ENCODE assay signal across 19 cellular contexts in genomic region chr14:95117937-95118726, GRCh38. TPM values are rescaled to one million over a fixed set of nuclear protein-coding genes. Genes with fewer than 3 reads are reported as not detected.
DNase-seq lines count a peak whose midpoint lies in the region; ATAC-seq and TF ChIP-seq lines count a peak whose summit lies in the region.
"Had no signal": no experiment of that assay in that cellular context is flagged by ENCODE, and none has a peak within 500 bp of the region (broad histone marks: within the 10 kb centered on the region; RNA-seq: fewer than 3 reads in every experiment).

No MANE protein-coding gene starts in this region.

- POLR2A ChIA-PET in activated CD8-positive, alpha-beta T cell treated with anti-CD3 and anti-CD28 coated beads for 36 hours (lab: Charles Lee) = no interaction called here
- POLR2A ChIA-PET in activated CD8-positive, alpha-beta T cell treated with anti-CD3 and anti-CD28 coated beads, Interleukin-2, amount 10 ng/mL, durations not matched to agents 7 days and 5 days (lab: Charles Lee) = interaction anchor here (0.7 kb wide), 1 partner anchor 1053 kb away, joined by 3 read pairs; no protein-coding TSS in a partner anchor

- CTCF ChIA-PET in activated CD8-positive, alpha-beta T cell treated with anti-CD3 and anti-CD28 coated beads for 36 hours (lab: Charles Lee) = interaction anchor here (0.8 to 2.6 kb wide), 4 partner anchors 11 to 21 kb away, joined by 3 to 13 read pairs (median 4); no protein-coding TSS in a partner anchor
- CTCF ChIA-PET in activated CD8-positive, alpha-beta T cell treated with anti-CD3 and anti-CD28 coated beads, Interleukin-2, amount 10 ng/mL, durations not matched to agents 7 days and 5 days (lab: Charles Lee) = interaction anchor here (0.6 to 1.3 kb wide), 3 partner anchors 10 to 26 kb away, joined by 3 read pairs; no protein-coding TSS in a partner anchor

- intact Hi-C loops in activated CD8-positive, alpha-beta T cell treated with anti-CD3 and anti-CD28 coated beads for 36 hours (cut with micrococcal nuclease) = no loop called here

- no peak for ATAC-seq in activated CD8-positive, alpha-beta T cell treated with anti-CD3 and anti-CD28 coated beads for 36 hours
- ATAC-seq in activated CD8-positive, alpha-beta T cell treated with anti-CD3 and anti-CD28 coated beads, Interleukin-2, amount 10 ng/mL, durations not matched to agents 7 days and 5 days = no peak
- ATAC-seq in stimulated activated memory B cell treated with anti-CD40 and anti-IgM and Interleukin-4, amounts not matched to agents 10 μg/mL and 1 μg/mL and 100 μg/mL, for 72 hours = no peak
- ATAC-seq in HG02610 (IDR thresholded peaks at IDR 0.05; ENCODE audit: unreplicated experiment) = no peak
- ATAC-seq: stimulated activated naive CD8-positive, alpha-beta T cell treated with anti-CD3 and anti-CD28 coated beads, Interleukin-15, amount 100 ng/mL, for 72 hours had no signal

- H3K36me3 Mint-ChIP-seq in activated CD8-positive, alpha-beta T cell treated with anti-CD3 and anti-CD28 coated beads for 36 hours (ENCODE audit: low read depth) = peaks cover 37% of the 10 kb centered on the region
- peaks cover 42% of the 10 kb centered on the region for H3K36me3 Mint-ChIP-seq in activated CD8-positive, alpha-beta T cell treated with anti-CD3 and anti-CD28 coated beads, Interleukin-2, amount 10 ng/mL, durations not matched to agents 7 days and 5 days (ENCODE audit: low read depth)
- H3K36me3 Mint-ChIP-seq in mesothelial cell of epicardium = peaks cover 39% of the 10 kb centered on the region
- H3K36me3 Mint-ChIP-seq in stimulated activated memory B cell treated with anti-CD40 and anti-IgM and Interleukin-4, amounts not matched to agents 10 μg/mL and 1 μg/mL and 100 μg/mL, for 72 hours = peaks cover 56% of the 10 kb centered on the region

- no peak for TF ChIP-seq CTCF in activated CD8-positive, alpha-beta T cell treated with anti-CD3 and anti-CD28 coated beads for 36 hours (IDR thresholded peaks at IDR 0.05)
- no peak for TF ChIP-seq CTCF in mesothelial cell of epicardium (IDR thresholded peaks at IDR 0.05; ENCODE audit: unreplicated experiment)

- no peak for DNase-seq in activated CD8-positive, alpha-beta T cell treated with anti-CD3 and anti-CD28 coated beads for 36 hours
- no peak for DNase-seq in activated CD8-positive, alpha-beta T cell treated with anti-CD3 and anti-CD28 coated beads, Interleukin-2, amount 10 ng/mL, durations not matched to agents 7 days and 5 days
- no peak for DNase-seq in caudate nucleus (lab: John Stamatoyannopoulos, UW)
- no peak for DNase-seq in mesothelial cell of epicardium (ENCODE audit: low spot score in 2 of 2, unreplicated experiment in 2 of 2)
- DNase-seq in H4 (ENCODE audit: low spot score) = no peak
- no peak for DNase-seq in DMS53 (lab: John Stamatoyannopoulos, UW)
- DNase-seq: 8988T; activated CD4-positive, alpha-beta T cell treated with anti-CD3 and anti-CD28 coated beads, Interleukin-2, amount 10 ng/mL, durations not matched to agents 24 days and 14 days; activated naive CD4-positive, alpha-beta T cell treated with anti-CD3 and anti-CD28 coated beads, Interleukin-2, amount 10 ng/mL, durations not matched to agents 7 days and 5 days; NCI-H524 treated with DMSO at 0.1 percent for 48 hours; Right ventricle myocardium superior; stimulated activated naive CD8-positive, alpha-beta T cell treated with anti-CD3 and anti-CD28 coated beads, Interleukin-15, amount 100 ng/mL, for 72 hours; SW 1271; T-helper 9 cell; tibial artery had no signal

- no peak overlapping the region for H3K4me3 Mint-ChIP-seq in activated CD8-positive, alpha-beta T cell treated with anti-CD3 and anti-CD28 coated beads for 36 hours
- H3K4me3 Mint-ChIP-seq in activated CD8-positive, alpha-beta T cell treated with anti-CD3 and anti-CD28 coated beads, Interleukin-2, amount 10 ng/mL, durations not matched to agents 7 days and 5 days = no peak overlapping the region
- no peak overlapping the region for H3K4me3 Mint-ChIP-seq in mesothelial cell of epicardium
- no peak overlapping the region for H3K4me3 Mint-ChIP-seq in stimulated activated memory B cell treated with anti-CD40 and anti-IgM and Interleukin-4, amounts not matched to agents 10 μg/mL and 1 μg/mL and 100 μg/mL, for 72 hours
- H3K4me3 Mint-ChIP-seq: activated CD4-positive, alpha-beta T cell treated with anti-CD3 and anti-CD28 coated beads, Interleukin-2, amount 10 ng/mL, durations not matched to agents 24 days and 14 days; activated naive CD4-positive, alpha-beta T cell treated with anti-CD3 and anti-CD28 coated beads, Interleukin-2, amount 10 ng/mL, durations not matched to agents 7 days and 5 days; stimulated activated naive CD8-positive, alpha-beta T cell treated with anti-CD3 and anti-CD28 coated beads, Interleukin-15, amount 100 ng/mL, for 72 hours had no signal

- H3K27me3 Mint-ChIP-seq in activated CD8-positive, alpha-beta T cell treated with anti-CD3 and anti-CD28 coated beads for 36 hours = no peaks in the 10 kb centered on the region
- H3K27me3 Mint-ChIP-seq in activated CD8-positive, alpha-beta T cell treated with anti-CD3 and anti-CD28 coated beads, Interleukin-2, amount 10 ng/mL, durations not matched to agents 7 days and 5 days (ENCODE audit: low read depth) = no peaks in the 10 kb centered on the region
- no peaks in the 10 kb centered on the region for H3K27me3 Mint-ChIP-seq in mesothelial cell of epicardium (ENCODE audit: low read depth)
- H3K27me3 Mint-ChIP-seq in stimulated activated memory B cell treated with anti-CD40 and anti-IgM and Interleukin-4, amounts not matched to agents 10 μg/mL and 1 μg/mL and 100 μg/mL, for 72 hours = no peaks in the 10 kb centered on the region
- H3K27me3 Mint-ChIP-seq: activated CD4-positive, alpha-beta T cell treated with anti-CD3 and anti-CD28 coated beads, Interleukin-2, amount 10 ng/mL, durations not matched to agents 24 days and 14 days; activated naive CD4-positive, alpha-beta T cell treated with anti-CD3 and anti-CD28 coated beads, Interleukin-2, amount 10 ng/mL, durations not matched to agents 7 days and 5 days; stimulated activated naive CD8-positive, alpha-beta T cell treated with anti-CD3 and anti-CD28 coated beads, Interleukin-15, amount 100 ng/mL, for 72 hours had no signal

- H3K9me3 Mint-ChIP-seq in activated CD8-positive, alpha-beta T cell treated with anti-CD3 and anti-CD28 coated beads for 36 hours = no peaks in the 10 kb centered on the region
- no peaks in the 10 kb centered on the region for H3K9me3 Mint-ChIP-seq in activated CD8-positive, alpha-beta T cell treated with anti-CD3 and anti-CD28 coated beads, Interleukin-2, amount 10 ng/mL, durations not matched to agents 7 days and 5 days (ENCODE audit: insufficient read depth)
- no peaks in the 10 kb centered on the region for H3K9me3 Mint-ChIP-seq in mesothelial cell of epicardium
- H3K9me3 Mint-ChIP-seq in stimulated activated memory B cell treated with anti-CD40 and anti-IgM and Interleukin-4, amounts not matched to agents 10 μg/mL and 1 μg/mL and 100 μg/mL, for 72 hours = no peaks in the 10 kb centered on the region
- H3K9me3 Mint-ChIP-seq: activated CD4-positive, alpha-beta T cell treated with anti-CD3 and anti-CD28 coated beads, Interleukin-2, amount 10 ng/mL, durations not matched to agents 24 days and 14 days; activated naive CD4-positive, alpha-beta T cell treated with anti-CD3 and anti-CD28 coated beads, Interleukin-2, amount 10 ng/mL, durations not matched to agents 7 days and 5 days; stimulated activated naive CD8-positive, alpha-beta T cell treated with anti-CD3 and anti-CD28 coated beads, Interleukin-15, amount 100 ng/mL, for 72 hours had no signal

- H3K27ac ChIP-seq in caudate nucleus (ENCODE audit: low read depth, low read length) = peak overlapping the region; percentile 48
- H3K27ac ChIP-seq: ascending aorta, tibial artery, VCaP had no signal

- H3K27ac Mint-ChIP-seq in activated CD8-positive, alpha-beta T cell treated with anti-CD3 and anti-CD28 coated beads for 36 hours = peak overlapping the region; percentile 8
- no peak overlapping the region for H3K27ac Mint-ChIP-seq in activated CD8-positive, alpha-beta T cell treated with anti-CD3 and anti-CD28 coated beads, Interleukin-2, amount 10 ng/mL, durations not matched to agents 7 days and 5 days
- peak overlapping the region; percentile 76 for H3K27ac Mint-ChIP-seq in mesothelial cell of epicardium
- H3K27ac Mint-ChIP-seq in stimulated activated memory B cell treated with anti-CD40 and anti-IgM and Interleukin-4, amounts not matched to agents 10 μg/mL and 1 μg/mL and 100 μg/mL, for 72 hours = peak overlapping the region; percentile 5
- H3K27ac Mint-ChIP-seq: activated CD4-positive, alpha-beta T cell treated with anti-CD3 and anti-CD28 coated beads, Interleukin-2, amount 10 ng/mL, durations not matched to agents 24 days and 14 days; activated naive CD4-positive, alpha-beta T cell treated with anti-CD3 and anti-CD28 coated beads, Interleukin-2, amount 10 ng/mL, durations not matched to agents 7 days and 5 days; stimulated activated naive CD8-positive, alpha-beta T cell treated with anti-CD3 and anti-CD28 coated beads, Interleukin-15, amount 100 ng/mL, for 72 hours had no signal

- H3K4me1 Mint-ChIP-seq in activated CD8-positive, alpha-beta T cell treated with anti-CD3 and anti-CD28 coated beads for 36 hours (ENCODE audit: low read depth) = peaks cover 2% of the 10 kb centered on the region
- no peaks in the 10 kb centered on the region for H3K4me1 Mint-ChIP-seq in activated CD8-positive, alpha-beta T cell treated with anti-CD3 and anti-CD28 coated beads, Interleukin-2, amount 10 ng/mL, durations not matched to agents 7 days and 5 days (ENCODE audit: low read depth)
- peaks cover 23% of the 10 kb centered on the region for H3K4me1 Mint-ChIP-seq in mesothelial cell of epicardium
- H3K4me1 Mint-ChIP-seq in stimulated activated memory B cell treated with anti-CD40 and anti-IgM and Interleukin-4, amounts not matched to agents 10 μg/mL and 1 μg/mL and 100 μg/mL, for 72 hours = peaks cover 4% of the 10 kb centered on the region
- H3K4me1 Mint-ChIP-seq: activated naive CD4-positive, alpha-beta T cell treated with anti-CD3 and anti-CD28 coated beads, Interleukin-2, amount 10 ng/mL, durations not matched to agents 7 days and 5 days; stimulated activated naive CD8-positive, alpha-beta T cell treated with anti-CD3 and anti-CD28 coated beads, Interleukin-15, amount 100 ng/mL, for 72 hours had no signal

RNA-seq across cellular contexts. Expression of gene DICER1, which starts 39.2 kb away (rescaled TPM):
- total RNA-seq in activated CD8-positive, alpha-beta T cell treated with anti-CD3 and anti-CD28 coated beads for 36 hours = 10 to 100 TPM; 45.3 to 50.3 TPM
- 10 to 100 TPM; 57.5 to 59.7 TPM for total RNA-seq in activated CD8-positive, alpha-beta T cell treated with anti-CD3 and anti-CD28 coated beads, Interleukin-2, amount 10 ng/mL, durations not matched to agents 7 days and 5 days
- total RNA-seq in mesothelial cell of epicardium = 148 to 155 TPM (median 155 TPM) in 3 replicates
- total RNA-seq in H4 (2014; rRNA removed; shearing (Covaris generic)) = 14.0 and 19.5 TPM in 2 replicates
